Comparison of ENCODE assay signal across 17 cellular contexts in the genomic region with DNA sequence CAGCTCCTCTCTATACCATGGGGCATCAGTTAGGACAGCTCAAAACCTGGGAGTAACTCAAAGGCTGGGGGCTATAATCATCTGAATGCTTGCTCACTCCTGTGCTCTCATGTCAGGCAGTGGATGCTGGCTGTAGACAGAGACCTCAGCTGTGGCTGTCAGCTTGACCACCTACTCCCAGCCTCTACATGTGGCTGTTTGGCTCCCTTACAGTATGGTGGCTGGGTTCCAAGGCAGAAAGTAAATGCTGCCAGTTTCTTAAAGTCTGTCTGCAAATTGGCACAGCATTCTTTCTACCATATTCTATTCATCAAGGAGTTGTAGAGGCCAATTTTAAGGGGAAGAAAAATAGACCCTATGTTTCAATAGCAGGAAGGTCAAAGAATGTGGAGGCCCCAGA.
DNase-seq lines count a peak whose midpoint lies in the region; ATAC-seq and TF ChIP-seq lines count a peak whose summit lies in the region.
"Had no signal": no experiment of that assay in that cellular context is flagged by ENCODE, and none has a peak within 500 bp of the region (broad histone marks: within the 10 kb centered on the region; RNA-seq: fewer than 3 reads in every experiment).

No MANE protein-coding gene starts in this region.

- ATAC-seq in GM23338 (no peak), GM21717 (IDR thresholded peaks at IDR 0.05; ENCODE audit: unreplicated experiment) (no peak)

- H3K4me1 ChIP-seq in GM23338 (ENCODE audit: insufficient read depth) = no peaks in the 10 kb centered on the region; the same call in 1 of the 2 replicates
- H3K4me1 ChIP-seq in adipocyte (ENCODE audit: control insufficient read depth, insufficient read depth, low read length) = peaks cover 22% of the 10 kb centered on the region
- no peaks in the 10 kb centered on the region for H3K4me1 ChIP-seq in Karpas-422 (ENCODE audit: low read length)

- no peaks in the 10 kb centered on the region for H3K27me3 Mint-ChIP-seq in GM23338 (ENCODE audit: insufficient read depth, low read depth, poor library complexity)
- H3K27me3 Mint-ChIP-seq: CD4-positive, CD25-positive, alpha-beta regulatory T cell had no signal

- no peak overlapping the region for H3K9ac ChIP-seq in adipocyte (ENCODE audit: low read length)
- H3K9ac ChIP-seq in Karpas-422 (ENCODE audit: low read length) = no peak overlapping the region

- H3K27me3 ChIP-seq in GM23338 (ENCODE audit: insufficient read depth) = no peaks in the 10 kb centered on the region
- H3K27me3 ChIP-seq in adipocyte (replicated peaks; ENCODE audit: control insufficient read depth, insufficient read depth, low read length) = no peaks in the 10 kb centered on the region
- H3K27me3 ChIP-seq in Karpas-422 (ENCODE audit: low read length) = no peaks in the 10 kb centered on the region
- H3K27me3 ChIP-seq: transverse colon had no signal

- H3K79me2 ChIP-seq in GM23338 (replicated peaks; ENCODE audit: insufficient read depth) (no peaks in the 10 kb centered on the region), Karpas-422 (ENCODE audit: low read length) (no peaks in the 10 kb centered on the region)

- H3K4me3 Mint-ChIP-seq in GM23338 = no peak overlapping the region
- H3K4me3 Mint-ChIP-seq: CD4-positive, CD25-positive, alpha-beta regulatory T cell had no signal

- no peaks in the 10 kb centered on the region for H3F3A ChIP-seq in GM23338 (replicated peaks; ENCODE audit: low read depth)

- peak overlapping the region; percentile 47; the same call in 1 of the 2 replicates for H2AFZ ChIP-seq in GM23338
- H2AFZ ChIP-seq in Karpas-422 (ENCODE audit: low read length) = no peak overlapping the region

- H3K27ac ChIP-seq in GM23338 (ENCODE audit: low read depth) = no peak overlapping the region
- H3K27ac ChIP-seq in Karpas-422 (ENCODE audit: low read length) = no peak overlapping the region

- H4K20me1 ChIP-seq in GM23338 (replicated peaks; ENCODE audit: insufficient read depth) (no peaks in the 10 kb centered on the region), Karpas-422 (ENCODE audit: insufficient read depth, low read depth, low read length) (no peaks in the 10 kb centered on the region)

- H3K9me3 ChIP-seq in adipocyte (ENCODE audit: control insufficient read depth, low read length) (no peaks in the 10 kb centered on the region), Karpas-422 (ENCODE audit: low read length) (no peaks in the 10 kb centered on the region)
- H3K9me3 ChIP-seq: transverse colon had no signal

- H3K9me3 Mint-ChIP-seq in GM23338 = no peaks in the 10 kb centered on the region

- H3K4me2 ChIP-seq in GM23338 = no peak overlapping the region
- no peak overlapping the region for H3K4me2 ChIP-seq in Karpas-422 (ENCODE audit: low read depth, low read length, poor library complexity, severe bottlenecking)

- H3K4me1 Mint-ChIP-seq in GM23338 = peaks cover 5% of the 10 kb centered on the region

- H3K27ac Mint-ChIP-seq in GM23338 = no peak overlapping the region
- H3K27ac Mint-ChIP-seq: CD4-positive, CD25-positive, alpha-beta regulatory T cell had no signal

- TF ChIP-seq CTCF in GM23338 (conservative IDR thresholded peaks at IDR 0.05; ENCODE audit: low read depth in 2 of 2) = no peak

- no peak for DNase-seq in GM23338 (ENCODE audit: low spot score)
- peak; percentile 74 for DNase-seq in adipocyte (ENCODE audit: low read depth)
- DNase-seq in inferior parietal cortex (ENCODE audit: extremely low spot score) = peak; percentile 58
- DNase-seq in superior temporal gyrus (ENCODE audit: extremely low spot score) = peak; percentile 60
- DNase-seq in retina = no peak
- no peak for DNase-seq in Karpas-422
- DNase-seq: activated CD4-positive, alpha-beta T cell treated with anti-CD3 and anti-CD28 coated beads for 4 hours; activated naive CD4-positive, alpha-beta T cell treated with Interleukin-2 at 50 U/mL for 16 hours; CD4-positive, CD25-positive, alpha-beta regulatory T cell; hippocampal formation; Kasumi-1; kidney glomerular epithelial cell; NCI-H1436 treated with DMSO at 0.1 percent for 48 hours; NCI-H2227 treated with DMSO at 0.1 percent for 48 hours; T-helper 9 cell; transverse colon had no signal

- no peaks in the 10 kb centered on the region for H3K36me3 Mint-ChIP-seq in GM23338 (ENCODE audit: low read depth)
- H3K36me3 Mint-ChIP-seq: CD4-positive, CD25-positive, alpha-beta regulatory T cell had no signal

- no peak overlapping the region for H3K4me3 ChIP-seq in GM23338
- no peak overlapping the region for H3K4me3 ChIP-seq in adipocyte (ENCODE audit: low read length)
- no peak overlapping the region for H3K4me3 ChIP-seq in Karpas-422 (ENCODE audit: low read length)
- H3K4me3 ChIP-seq: transverse colon had no signal

- H3K36me3 ChIP-seq in GM23338 (ENCODE audit: insufficient read depth) = no peaks in the 10 kb centered on the region
- no peaks in the 10 kb centered on the region for H3K36me3 ChIP-seq in adipocyte (ENCODE audit: control insufficient read depth, insufficient read depth, low read length, severe bottlenecking)
- H3K36me3 ChIP-seq in Karpas-422 (ENCODE audit: insufficient read depth, low read length) = no peaks in the 10 kb centered on the region
- H3K36me3 ChIP-seq: transverse colon had no signal

- H3K9me2 ChIP-seq in GM23338 (ENCODE audit: insufficient read depth) (no peaks in the 10 kb centered on the region; the same call in 1 of the 2 replicates), Karpas-422 (replicated peaks; ENCODE audit: insufficient read depth, low read length) (no peaks in the 10 kb centered on the region)

TF ChIP-seq in GM23338, 12 proteins besides CTCF, POLR2A, EP300 and RAD21:
- no peak for TF ChIP-seq ZNF114 (CRISPR knock-in tag; IDR thresholded peaks at IDR 0.05)
- TF ChIP-seq, protein P1, sequence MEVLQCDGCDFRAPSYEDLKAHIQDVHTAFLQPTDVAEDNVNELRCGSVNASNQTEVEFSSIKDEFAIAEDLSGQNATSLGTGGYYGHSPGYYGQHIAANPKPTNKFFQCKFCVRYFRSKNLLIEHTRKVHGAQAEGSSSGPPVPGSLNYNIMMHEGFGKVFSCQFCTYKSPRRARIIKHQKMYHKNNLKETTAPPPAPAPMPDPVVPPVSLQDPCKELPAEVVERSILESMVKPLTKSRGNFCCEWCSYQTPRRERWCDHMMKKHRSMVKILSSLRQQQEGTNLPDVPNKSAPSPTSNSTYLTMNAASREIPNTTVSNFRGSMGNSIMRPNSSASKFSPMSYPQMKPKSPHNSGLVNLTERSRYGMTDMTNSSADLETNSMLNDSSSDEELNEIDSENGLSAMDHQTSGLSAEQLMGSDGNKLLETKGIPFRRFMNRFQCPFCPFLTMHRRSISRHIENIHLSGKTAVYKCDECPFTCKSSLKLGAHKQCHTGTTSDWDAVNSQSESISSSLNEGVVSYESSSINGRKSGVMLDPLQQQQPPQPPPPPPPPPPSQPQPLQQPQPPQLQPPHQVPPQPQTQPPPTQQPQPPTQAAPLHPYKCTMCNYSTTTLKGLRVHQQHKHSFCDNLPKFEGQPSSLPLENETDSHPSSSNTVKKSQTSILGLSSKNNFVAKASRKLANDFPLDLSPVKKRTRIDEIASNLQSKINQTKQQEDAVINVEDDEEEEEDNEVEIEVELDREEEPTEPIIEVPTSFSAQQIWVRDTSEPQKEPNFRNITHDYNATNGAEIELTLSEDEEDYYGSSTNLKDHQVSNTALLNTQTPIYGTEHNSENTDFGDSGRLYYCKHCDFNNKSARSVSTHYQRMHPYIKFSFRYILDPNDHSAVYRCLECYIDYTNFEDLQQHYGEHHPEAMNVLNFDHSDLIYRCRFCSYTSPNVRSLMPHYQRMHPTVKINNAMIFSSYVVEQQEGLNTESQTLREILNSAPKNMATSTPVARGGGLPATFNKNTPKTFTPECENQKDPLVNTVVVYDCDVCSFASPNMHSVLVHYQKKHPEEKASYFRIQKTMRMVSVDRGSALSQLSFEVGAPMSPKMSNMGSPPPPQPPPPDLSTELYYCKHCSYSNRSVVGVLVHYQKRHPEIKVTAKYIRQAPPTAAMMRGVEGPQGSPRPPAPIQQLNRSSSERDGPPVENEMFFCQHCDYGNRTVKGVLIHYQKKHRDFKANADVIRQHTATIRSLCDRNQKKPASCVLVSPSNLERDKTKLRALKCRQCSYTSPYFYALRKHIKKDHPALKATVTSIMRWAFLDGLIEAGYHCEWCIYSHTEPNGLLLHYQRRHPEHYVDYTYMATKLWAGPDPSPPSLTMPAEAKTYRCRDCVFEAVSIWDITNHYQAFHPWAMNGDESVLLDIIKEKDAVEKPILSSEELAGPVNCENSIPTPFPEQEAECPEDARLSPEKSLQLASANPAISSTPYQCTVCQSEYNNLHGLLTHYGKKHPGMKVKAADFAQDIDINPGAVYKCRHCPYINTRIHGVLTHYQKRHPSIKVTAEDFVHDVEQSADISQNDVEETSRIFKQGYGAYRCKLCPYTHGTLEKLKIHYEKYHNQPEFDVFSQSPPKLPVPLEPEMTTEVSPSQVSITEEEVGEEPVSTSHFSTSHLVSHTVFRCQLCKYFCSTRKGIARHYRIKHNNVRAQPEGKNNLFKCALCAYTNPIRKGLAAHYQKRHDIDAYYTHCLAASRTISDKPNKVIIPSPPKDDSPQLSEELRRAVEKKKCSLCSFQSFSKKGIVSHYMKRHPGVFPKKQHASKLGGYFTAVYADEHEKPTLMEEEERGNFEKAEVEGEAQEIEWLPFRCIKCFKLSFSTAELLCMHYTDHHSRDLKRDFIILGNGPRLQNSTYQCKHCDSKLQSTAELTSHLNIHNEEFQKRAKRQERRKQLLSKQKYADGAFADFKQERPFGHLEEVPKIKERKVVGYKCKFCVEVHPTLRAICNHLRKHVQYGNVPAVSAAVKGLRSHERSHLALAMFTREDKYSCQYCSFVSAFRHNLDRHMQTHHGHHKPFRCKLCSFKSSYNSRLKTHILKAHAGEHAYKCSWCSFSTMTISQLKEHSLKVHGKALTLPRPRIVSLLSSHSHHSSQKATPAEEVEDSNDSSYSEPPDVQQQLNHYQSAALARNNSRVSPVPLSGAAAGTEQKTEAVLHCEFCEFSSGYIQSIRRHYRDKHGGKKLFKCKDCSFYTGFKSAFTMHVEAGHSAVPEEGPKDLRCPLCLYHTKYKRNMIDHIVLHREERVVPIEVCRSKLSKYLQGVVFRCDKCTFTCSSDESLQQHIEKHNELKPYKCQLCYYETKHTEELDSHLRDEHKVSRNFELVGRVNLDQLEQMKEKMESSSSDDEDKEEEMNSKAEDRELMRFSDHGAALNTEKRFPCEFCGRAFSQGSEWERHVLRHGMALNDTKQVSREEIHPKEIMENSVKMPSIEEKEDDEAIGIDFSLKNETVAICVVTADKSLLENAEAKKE (CRISPR knock-in tag; IDR thresholded peaks at IDR 0.05) = no peak
- no peak for TF ChIP-seq POLR2AphosphoS5 (IDR thresholded peaks at IDR 0.05; ENCODE audit: low read depth)
- TF ChIP-seq STAT1 (IDR thresholded peaks at IDR 0.05; ENCODE audit: unreplicated experiment) = no peak
- TF ChIP-seq EZH2 (IDR thresholded peaks at IDR 0.05; ENCODE audit: low read depth, unreplicated experiment) = no peak
TF ChIP-seq in GM23338: peak in this region for 0.

Comparison
In these comparisons a context has a peak if more than half of its experiments do, and no peak if none do; other contexts are left out.
1. DNase-seq: peak in adipocyte (single experiment), inferior parietal cortex (single experiment) and superior temporal gyrus (single experiment); none in GM23338 (single experiment), retina (single experiment) and Karpas-422 (single experiment).